In genomic region chr6:10269814-10270472, GRCh38 we compare ENCODE assay signal across 16 cellular contexts.
A peak's percentile ranks its signal among the peaks of the same experiment; 100 is the strongest.
DNase-seq lines count a peak whose midpoint lies in the region; ATAC-seq and TF ChIP-seq lines count a peak whose summit lies in the region.
"Had no signal": no experiment of that assay in that cellular context is flagged by ENCODE, and none has a peak within 500 bp of the region (broad histone marks: within the 10 kb centered on the region; RNA-seq: fewer than 3 reads in every experiment).

No MANE protein-coding gene starts in this region.

- peaks cover 2 to 11% (median 6%) of the 10 kb centered on the region in 7 donors for H3K9me3 Mint-ChIP-seq in CD14-positive monocyte
- H3K9me3 Mint-ChIP-seq: T-cell had no signal

- intact Hi-C loops in CD14-positive monocyte (cut with micrococcal nuclease): no loop called here

- peaks cover 9 to 25% (median 17%) of the 10 kb centered on the region in 3 donors for H3K27me3 Mint-ChIP-seq in CD14-positive monocyte (ENCODE audit: low read depth in 3 of 3)

- peaks cover 2% of the 10 kb centered on the region; the same call in 1 of the 2 replicates for H3K27me3 ChIP-seq in H7 (ENCODE audit: control insufficient read depth, insufficient read depth, low read length)
- H3K27me3 ChIP-seq: colonic mucosa had no signal

- no peak for TF ChIP-seq CTCF in CD14-positive monocyte (IDR thresholded peaks at IDR 0.05)

- H3K36me3 Mint-ChIP-seq in CD14-positive monocyte: no peaks in the 10 kb centered on the region
- H3K36me3 Mint-ChIP-seq: T-cell had no signal

- no peaks in the 10 kb centered on the region for H3K36me3 ChIP-seq in H7 (replicated peaks; ENCODE audit: control insufficient read depth, insufficient read depth, low read length)
- H3K36me3 ChIP-seq: colonic mucosa, left ventricle myocardium inferior, neutrophil had no signal

- H3K4me1 Mint-ChIP-seq in CD14-positive monocyte: no peaks in the 10 kb centered on the region
- H3K4me1 Mint-ChIP-seq: stimulated activated effector memory CD8-positive, alpha-beta T cell treated with anti-CD3 and anti-CD28 coated beads, Interleukin-12 subunit alpha, Interleukin-12 subunit beta, amount 100 ng/mL, for 72 hours; T-cell had no signal

- DNase-seq in DMS53 (lab: John Stamatoyannopoulos, UW): peak; percentile 4
- no peak for DNase-seq in DMS53 treated with DMSO at 0.1 percent for 48 hours (lab: John Stamatoyannopoulos, UW; ENCODE audit: unreplicated experiment)
- peak; percentile 83 for DNase-seq in RPMI7951 (ENCODE audit: low read depth)
- no peak for DNase-seq in H7
- no peak for DNase-seq in NCI-H1048 (lab: John Stamatoyannopoulos, UW)
- DNase-seq in nucleus accumbens (lab: John Stamatoyannopoulos, UW): no peak
- DNase-seq in CD14-positive monocyte (ENCODE audit: low spot score): no peak
- DNase-seq: activated gamma-delta T cell treated with Interleukin-2 at 50 U/mL for 16 hours; colonic mucosa; left ventricle myocardium inferior; NCI-H187; NK-92 treated with Interleukin-12 subunit alpha and Interleukin-12 subunit beta, amount 100 ng/mL, for 24 hours; T-cell had no signal

- H3K4me3 Mint-ChIP-seq in CD14-positive monocyte: no peak overlapping the region
- H3K4me3 Mint-ChIP-seq: stimulated activated effector memory CD8-positive, alpha-beta T cell treated with anti-CD3 and anti-CD28 coated beads, Interleukin-12 subunit alpha, Interleukin-12 subunit beta, amount 100 ng/mL, for 72 hours; T-cell had no signal

- peak; percentile 68 for ATAC-seq in HG03103 (IDR thresholded peaks at IDR 0.05; ENCODE audit: low read depth, unreplicated experiment)
- ATAC-seq: stimulated activated effector memory CD8-positive, alpha-beta T cell treated with anti-CD3 and anti-CD28 coated beads, Interleukin-12 subunit alpha, Interleukin-12 subunit beta, amount 100 ng/mL, for 72 hours; T-cell had no signal

- H3K27ac Mint-ChIP-seq in CD14-positive monocyte: no peak overlapping the region
- H3K27ac Mint-ChIP-seq: stimulated activated effector memory CD8-positive, alpha-beta T cell treated with anti-CD3 and anti-CD28 coated beads, Interleukin-12 subunit alpha, Interleukin-12 subunit beta, amount 100 ng/mL, for 72 hours; T-cell had no signal

- no peak overlapping the region for H3K4me3 ChIP-seq in H7 (ENCODE audit: insufficient read depth, low read depth, low read length)
- H3K4me3 ChIP-seq: colonic mucosa, left ventricle myocardium inferior had no signal

Comparison
In these comparisons a context has a peak if more than half of its experiments do, and no peak if none do; other contexts are left out.
1. DNase-seq: peak in DMS53 (single experiment) and RPMI7951 (single experiment); none in DMS53 treated with DMSO at 0.1 percent for 48 hours (single experiment), H7 (single experiment), NCI-H1048 (single experiment), nucleus accumbens (0 of 56) and CD14-positive monocyte (single experiment).